Comparison of ENCODE assay signal across 25 cellular contexts in genomic region chr3:13120246-13120927, GRCh38.
"Had no signal": no experiment of that assay in that cellular context is flagged by ENCODE, and none has a peak within 500 bp of the region (broad histone marks: within the 10 kb centered on the region; RNA-seq: fewer than 3 reads in every experiment).

No MANE protein-coding gene starts in this region.

- H3K4me1 Mint-ChIP-seq: activated CD4-positive, alpha-beta T cell treated with anti-CD3 and anti-CD28 coated beads for 36 hours; immature natural killer cell had no signal

- H3K4me3 ChIP-seq: adrenal gland, ascending aorta, hepatocyte, prostate gland, testis, vagina had no signal

- FAIRE-seq: colon had no signal

- H3K36me3 Mint-ChIP-seq: activated naive CD8-positive, alpha-beta T cell; immature natural killer cell had no signal

- DNase-seq: activated B cell treated with CpG ODN at 0.5 μM for 24 hours; activated CD4-positive, alpha-beta T cell treated with anti-CD3 and anti-CD28 coated beads for 36 hours; activated CD4-positive, alpha-beta T cell treated with anti-CD3 and anti-CD28 coated beads, Interleukin-2, amount 50 U/mL, for 4 hours; adrenal gland; brain microvascular endothelial cell; central memory CD4-positive, alpha-beta T cell; effector memory CD4-positive, alpha-beta T cell; foreskin melanocyte; glutamatergic neuron; immature natural killer cell; kidney glomerular epithelial cell; mesenchymal stem cell; stimulated activated naive CD4-positive, alpha-beta T cell; T1000; testis; trophoblast cell had no signal

- ATAC-seq: activated CD4-positive, alpha-beta T cell treated with anti-CD3 and anti-CD28 coated beads for 36 hours had no signal

- H3K79me2 ChIP-seq: hepatocyte had no signal

- H3K4me3 Mint-ChIP-seq: activated B cell treated with CpG ODN at 0.5 μM for 24 hours; activated CD4-positive, alpha-beta T cell treated with anti-CD3 and anti-CD28 coated beads for 36 hours; activated naive CD8-positive, alpha-beta T cell; activated T-helper 1 cell treated with anti-CD3 and anti-CD28 coated beads, Interleukin-12 subunit alpha, Interleukin-12 subunit beta, Interleukin-2, Interleukin-4 antibody, amounts not matched to agents 30 ng/mL and 10 ng/mL and 1 ng/mL, durations not matched to agents 14 hours and 24 hours and 36 hours; immature natural killer cell; neural crest cell; T-helper 1 cell treated with Interleukin-12 subunit alpha and Interleukin-12 subunit beta and Interleukin-4 antibody, amounts not matched to agents 30 μg/mL and 1 μg/mL, for 36 hours had no signal

- H3K27me3 ChIP-seq: adrenal gland, ascending aorta, brain microvascular endothelial cell, testis, vagina had no signal

- H3K9me3 Mint-ChIP-seq: activated B cell treated with CpG ODN at 0.5 μM for 24 hours; activated T-helper 1 cell treated with anti-CD3 and anti-CD28 coated beads, Interleukin-12 subunit alpha, Interleukin-12 subunit beta, Interleukin-2, Interleukin-4 antibody, amounts not matched to agents 30 ng/mL and 10 ng/mL and 1 ng/mL, durations not matched to agents 14 hours and 24 hours and 36 hours; immature natural killer cell; neural crest cell; T-helper 1 cell treated with Interleukin-12 subunit alpha and Interleukin-12 subunit beta and Interleukin-4 antibody, amounts not matched to agents 30 μg/mL and 1 μg/mL, for 36 hours had no signal

- H3K9me3 ChIP-seq: adrenal gland, ascending aorta, prostate gland, testis, vagina had no signal

- H3K4me2 ChIP-seq: hepatocyte had no signal

- H2AFZ ChIP-seq: hepatocyte had no signal

- H3K27ac ChIP-seq: adrenal gland, ascending aorta, brain microvascular endothelial cell, hepatocyte, prostate gland, testis, vagina had no signal

- H3K27me3 Mint-ChIP-seq: activated B cell treated with CpG ODN at 0.5 μM for 24 hours; activated CD4-positive, alpha-beta T cell treated with anti-CD3 and anti-CD28 coated beads for 36 hours; activated naive CD8-positive, alpha-beta T cell had no signal

- H3K36me3 ChIP-seq: adrenal gland, ascending aorta, brain microvascular endothelial cell, prostate gland, vagina had no signal

- H3K4me1 ChIP-seq: adrenal gland, ascending aorta, testis, vagina had no signal

- H3K27ac Mint-ChIP-seq: activated B cell treated with CpG ODN at 0.5 μM for 24 hours; activated CD4-positive, alpha-beta T cell treated with anti-CD3 and anti-CD28 coated beads for 36 hours; activated naive CD8-positive, alpha-beta T cell; activated T-helper 1 cell treated with anti-CD3 and anti-CD28 coated beads, Interleukin-12 subunit alpha, Interleukin-12 subunit beta, Interleukin-2, Interleukin-4 antibody, amounts not matched to agents 30 ng/mL and 10 ng/mL and 1 ng/mL, durations not matched to agents 14 hours and 24 hours and 36 hours; immature natural killer cell; T-helper 1 cell treated with Interleukin-12 subunit alpha and Interleukin-12 subunit beta and Interleukin-4 antibody, amounts not matched to agents 30 μg/mL and 1 μg/mL, for 36 hours had no signal
